18 cellular contexts compared by ENCODE assay signal in the genomic region with DNA sequence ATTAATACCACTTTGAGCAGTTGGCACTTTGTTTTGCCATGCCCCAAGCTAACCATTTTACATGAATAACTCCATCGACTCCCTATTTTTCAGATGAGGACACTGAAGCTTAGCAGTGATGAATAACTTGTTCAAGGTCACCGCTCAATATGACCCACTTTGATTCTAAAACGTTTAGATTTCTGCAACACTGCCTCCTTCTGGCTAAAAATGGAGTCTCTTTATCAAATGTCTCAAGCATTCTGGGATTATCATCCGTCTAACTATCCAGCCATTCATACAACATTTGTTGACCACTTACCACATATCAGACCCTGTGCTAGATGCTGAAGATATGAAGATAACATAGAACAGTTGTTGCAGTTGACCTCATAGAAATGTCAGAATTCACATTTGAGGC.
DNase-seq lines count a peak whose midpoint lies in the region; TF ChIP-seq lines count a peak whose summit lies in the region.
"Had no signal": no experiment of that assay in that cellular context is flagged by ENCODE, and none has a peak within 500 bp of the region (broad histone marks: within the 10 kb centered on the region; RNA-seq: fewer than 3 reads in every experiment).

No MANE protein-coding gene starts in this region.

- H3K4me1 Mint-ChIP-seq in CD14-positive monocyte (no peaks in the 10 kb centered on the region), HFFc6 (ENCODE audit: low read depth) (no peaks in the 10 kb centered on the region)

- no peak overlapping the region for H3K27ac Mint-ChIP-seq in CD14-positive monocyte
- H3K27ac Mint-ChIP-seq in HFFc6: no peak overlapping the region

- peak; percentile 27 for TF ChIP-seq CTCF in CD14-positive monocyte (IDR thresholded peaks at IDR 0.05)
- TF ChIP-seq CTCF in HFFc6 (IDR thresholded peaks at IDR 0.05): peak; percentile 19; the same call in 1 of the 2 replicates
- peak; percentile 3 for TF ChIP-seq CTCF in astrocyte of the spinal cord (IDR thresholded peaks at IDR 0.05; ENCODE audit: low read depth, low read length)

- intact Hi-C loops in CD14-positive monocyte (cut with micrococcal nuclease): no loop called here

- no peaks in the 10 kb centered on the region for H3K36me3 Mint-ChIP-seq in CD14-positive monocyte
- no peaks in the 10 kb centered on the region; the same call in 1 of the 2 replicates for H3K36me3 Mint-ChIP-seq in HFFc6 (ENCODE audit: low read depth)

- H3K9me3 Mint-ChIP-seq in CD14-positive monocyte (no peaks in the 10 kb centered on the region), HFFc6 (peaks cover 18% of the 10 kb centered on the region)

- in situ Hi-C loops in astrocyte of the spinal cord (cut with HindIII; ENCODE audit: low sequenced_read_pairs): no loop called here

- no peak overlapping the region for H3K4me3 Mint-ChIP-seq in CD14-positive monocyte
- no peak overlapping the region for H3K4me3 Mint-ChIP-seq in HFFc6

- H3K4me3 ChIP-seq in astrocyte of the spinal cord (ENCODE audit: low read depth, low read length): no peak overlapping the region
- H3K4me3 ChIP-seq: body of pancreas, right atrium auricular region had no signal

- DNase-seq in CD14-positive monocyte (ENCODE audit: low spot score) (no peak), HFFc6 (no peak), astrocyte of the spinal cord (ENCODE audit: low read depth, low spot score) (no peak), kidney tubule cell (ENCODE audit: low spot score) (peak; percentile 2), midbrain (lab: John Stamatoyannopoulos, UW) (no peak), NCI-H2029 treated with DMSO at 0.1 percent for 48 hours (lab: John Stamatoyannopoulos, UW) (no peak), NCI-H187 (lab: John Stamatoyannopoulos, UW) (no peak), RKO (ENCODE audit: low spot score) (no peak)
- DNase-seq: activated CD4-positive, alpha-beta T cell treated with anti-CD3 and anti-CD28 coated beads, Interleukin-2, amount 50 U/mL, for 1 hour; activated naive CD4-positive, alpha-beta T cell treated with anti-CD3 and anti-CD28 coated beads, Interleukin-2, amount 50 U/mL, for 16 hours; body of pancreas; Calu3; dermis blood vessel endothelial cell; GOT3; kidney; NCI-H2029; NCI-H524 treated with DMSO at 0.1 percent for 48 hours had no signal

- H3K27me3 Mint-ChIP-seq in CD14-positive monocyte (ENCODE audit: low read depth in 3 of 3): peaks cover 0 to 2% (median 0%) of the 10 kb centered on the region in 3 donors
- H3K27me3 Mint-ChIP-seq in HFFc6 (ENCODE audit: insufficient read depth): no peaks in the 10 kb centered on the region
